ENCODE assay signal across 17 cellular contexts in the genomic region with DNA sequence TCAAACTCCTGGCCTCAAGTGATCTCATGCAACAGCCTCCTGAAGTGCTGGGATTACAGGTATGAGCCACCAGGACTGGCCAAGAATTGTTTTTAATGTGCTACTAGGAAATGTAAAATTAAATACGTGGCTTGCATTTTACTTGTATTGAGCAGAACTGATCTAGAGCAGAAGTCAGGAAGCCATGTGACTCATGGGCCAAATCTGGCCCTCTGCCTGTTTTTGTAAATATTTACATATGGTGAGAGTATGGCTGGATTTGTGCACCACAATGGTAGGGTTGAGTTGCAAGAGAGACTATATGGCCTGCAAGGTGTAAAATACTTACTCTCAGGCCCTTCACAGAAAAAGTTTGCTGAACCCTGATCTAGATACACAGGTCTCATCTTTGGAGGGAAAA.
DNase-seq lines count a peak whose midpoint lies in the region; ATAC-seq and TF ChIP-seq lines count a peak whose summit lies in the region.
"Had no signal": no experiment of that assay in that cellular context is flagged by ENCODE, and none has a peak within 500 bp of the region (broad histone marks: within the 10 kb centered on the region; RNA-seq: fewer than 3 reads in every experiment).

No MANE protein-coding gene starts in this region.

- H3K36me3 Mint-ChIP-seq in Calu3 (ENCODE audit: insufficient read depth, unreplicated experiment) (no peaks in the 10 kb centered on the region), CD14-positive monocyte (no peaks in the 10 kb centered on the region)
- no peaks in the 10 kb centered on the region for H3K36me3 Mint-ChIP-seq in stimulated activated memory B cell treated with anti-CD40 and anti-IgM and Interleukin-4, amounts not matched to agents 10 μg/mL and 1 μg/mL and 100 μg/mL, for 72 hours

- peaks cover 13% of the 10 kb centered on the region for H3K27me3 ChIP-seq in adipocyte (replicated peaks; ENCODE audit: control insufficient read depth, insufficient read depth, low read length)
- H3K27me3 ChIP-seq: adrenal gland had no signal

- H3K4me1 Mint-ChIP-seq in Calu3 (ENCODE audit: low read depth, unreplicated experiment) = peaks cover 30% of the 10 kb centered on the region
- no peaks in the 10 kb centered on the region for H3K4me1 Mint-ChIP-seq in stimulated activated memory B cell treated with anti-CD40 and anti-IgM and Interleukin-4, amounts not matched to agents 10 μg/mL and 1 μg/mL and 100 μg/mL, for 72 hours
- H3K4me1 Mint-ChIP-seq in CD14-positive monocyte = no peaks in the 10 kb centered on the region

- H3K9me3 Mint-ChIP-seq in Calu3 (ENCODE audit: low read depth, unreplicated experiment) (peaks cover 4% of the 10 kb centered on the region), CD14-positive monocyte (peaks cover 0 to 5% (median 2%) of the 10 kb centered on the region in 7 donors)
- peaks cover 3% of the 10 kb centered on the region for H3K9me3 Mint-ChIP-seq in stimulated activated memory B cell treated with anti-CD40 and anti-IgM and Interleukin-4, amounts not matched to agents 10 μg/mL and 1 μg/mL and 100 μg/mL, for 72 hours
- H3K9me3 Mint-ChIP-seq: dendritic cell treated with granulocyte-macrophage colony-stimulating factor and Interleukin-4, amounts not matched to agents 40 ng/mL and 50 ng/mL, for 4 days had no signal

- H3K4me1 ChIP-seq in adipocyte (ENCODE audit: control insufficient read depth, insufficient read depth, low read length) = no peaks in the 10 kb centered on the region
- H3K4me1 ChIP-seq: adrenal gland had no signal

- H3K27ac Mint-ChIP-seq in Calu3 (ENCODE audit: unreplicated experiment) = no peak overlapping the region
- H3K27ac Mint-ChIP-seq in stimulated activated memory B cell treated with anti-CD40 and anti-IgM and Interleukin-4, amounts not matched to agents 10 μg/mL and 1 μg/mL and 100 μg/mL, for 72 hours = no peak overlapping the region
- no peak overlapping the region for H3K27ac Mint-ChIP-seq in CD14-positive monocyte
- H3K27ac Mint-ChIP-seq: dendritic cell treated with granulocyte-macrophage colony-stimulating factor and Interleukin-4, amounts not matched to agents 40 ng/mL and 50 ng/mL, for 4 days; progenitor cell of endocrine pancreas had no signal

- DNase-seq in Calu3 = peak; percentile 31
- peak; percentile 46 for DNase-seq in HS-5 (ENCODE audit: low read depth)
- peak; percentile 31 for DNase-seq in adipocyte (ENCODE audit: low read depth)
- peak; percentile 74 to 87 for DNase-seq in foreskin fibroblast
- no peak for DNase-seq in germinal center (ENCODE audit: low spot score)
- no peak for DNase-seq in CD14-positive monocyte (ENCODE audit: low spot score)
- DNase-seq in activated naive CD4-positive, alpha-beta T cell (lab: John Stamatoyannopoulos, UW) = no peak
- DNase-seq: activated CD4-positive, alpha-beta T cell treated with anti-CD3 and anti-CD28 coated beads for 48 hours; activated T-cell treated with anti-CD3 and anti-CD28 coated beads, Interleukin-2, amount 50 U/mL, for 1 hour; adrenal gland; kidney; SHP77 treated with DMSO at 0.1 percent for 48 hours; T-helper 9 cell had no signal

- ATAC-seq in stimulated activated memory B cell treated with anti-CD40 and anti-IgM and Interleukin-4, amounts not matched to agents 10 μg/mL and 1 μg/mL and 100 μg/mL, for 72 hours = no peak

- H3K9ac ChIP-seq in adipocyte (ENCODE audit: low read length) = no peak overlapping the region

- no TSS peak for BruUV-seq in Calu3 (replicated peaks; lab: Mats Ljungman, UMichigan)

- no peak overlapping the region for H3K4me3 ChIP-seq in adipocyte (ENCODE audit: low read length)
- no peak overlapping the region for H3K4me3 ChIP-seq in foreskin fibroblast (ENCODE audit: low read depth in 1 of 2, low read length in 2 of 2)
- H3K4me3 ChIP-seq: adrenal gland, thoracic aorta had no signal

- TF ChIP-seq CTCF in Calu3 (IDR thresholded peaks at IDR 0.05; ENCODE audit: unreplicated experiment) (no peak), foreskin fibroblast (IDR thresholded peaks at IDR 0.05; ENCODE audit: low read depth, low read length) (no peak), CD14-positive monocyte (IDR thresholded peaks at IDR 0.05) (no peak)

- no peaks in the 10 kb centered on the region for H3K9me3 ChIP-seq in adipocyte (ENCODE audit: control insufficient read depth, low read length)
- H3K9me3 ChIP-seq: adrenal gland, thoracic aorta had no signal

- H3K27me3 Mint-ChIP-seq in Calu3 (ENCODE audit: unreplicated experiment) (no peaks in the 10 kb centered on the region), CD14-positive monocyte (ENCODE audit: low read depth in 3 of 3) (peaks cover 17 to 44% (median 28%) of the 10 kb centered on the region in 3 donors)
- no peaks in the 10 kb centered on the region for H3K27me3 Mint-ChIP-seq in stimulated activated memory B cell treated with anti-CD40 and anti-IgM and Interleukin-4, amounts not matched to agents 10 μg/mL and 1 μg/mL and 100 μg/mL, for 72 hours
- H3K27me3 Mint-ChIP-seq: progenitor cell of endocrine pancreas had no signal

- H3K4me3 Mint-ChIP-seq in Calu3 (ENCODE audit: low read depth, unreplicated experiment) (no peak overlapping the region), CD14-positive monocyte (peak overlapping the region in 1 of 2 donors; percentile 19)
- no peak overlapping the region for H3K4me3 Mint-ChIP-seq in stimulated activated memory B cell treated with anti-CD40 and anti-IgM and Interleukin-4, amounts not matched to agents 10 μg/mL and 1 μg/mL and 100 μg/mL, for 72 hours
- H3K4me3 Mint-ChIP-seq: dendritic cell treated with granulocyte-macrophage colony-stimulating factor and Interleukin-4, amounts not matched to agents 40 ng/mL and 50 ng/mL, for 4 days had no signal

- CTCF ChIA-PET in Calu3 (lab: Charles Lee) = no interaction called here

- intact Hi-C loops in Calu3 (cut with micrococcal nuclease; ENCODE audit: unreplicated experiment) (loop anchor here (10.0 kb wide), 1 partner anchor 75 kb away; the partner anchor contains the start of gene LAMP5), CD14-positive monocyte (cut with micrococcal nuclease) (no loop called here)

- no peaks in the 10 kb centered on the region for H3K36me3 ChIP-seq in adipocyte (ENCODE audit: control insufficient read depth, insufficient read depth, low read length, severe bottlenecking)
- H3K36me3 ChIP-seq: adrenal gland, thoracic aorta had no signal

Comparison
In these comparisons a context has a peak if more than half of its experiments do, and no peak if none do; other contexts are left out.
1. DNase-seq: peak in Calu3 (single experiment), HS-5 (single experiment), adipocyte (single experiment) and foreskin fibroblast (2 of 2); none in germinal center (single experiment), CD14-positive monocyte (single experiment) and activated naive CD4-positive, alpha-beta T cell (0 of 4).